Comparison of ENCODE assay signal across 28 cellular contexts in the genomic region with DNA sequence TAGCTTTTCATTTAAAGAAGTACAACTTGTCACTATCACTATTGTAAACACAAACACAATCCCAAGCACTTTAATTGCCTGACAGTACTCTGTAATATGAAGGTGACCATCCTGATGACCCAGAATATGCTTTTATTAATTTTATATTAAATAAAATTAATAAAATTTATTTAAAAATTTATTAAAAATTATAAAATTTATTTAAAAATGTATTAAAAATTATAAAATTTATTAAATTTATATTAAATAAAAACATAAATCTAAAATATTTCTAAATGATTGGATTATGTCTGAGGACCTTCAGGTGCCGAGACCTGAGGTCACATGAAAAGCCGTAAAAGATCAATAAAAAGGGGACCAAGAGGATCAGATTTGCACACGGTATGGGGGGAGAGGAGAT.
"Had no signal": no experiment of that assay in that cellular context is flagged by ENCODE, and none has a peak within 500 bp of the region (broad histone marks: within the 10 kb centered on the region; RNA-seq: fewer than 3 reads in every experiment).

No MANE protein-coding gene starts in this region.

- H3K27me3 ChIP-seq: ascending aorta, breast epithelium, cardiac muscle cell, dorsolateral prefrontal cortex, foreskin keratinocyte, gastroesophageal sphincter, heart right ventricle had no signal

- H3K27ac ChIP-seq: ascending aorta, breast epithelium, cardiac muscle cell, coronary artery, dorsolateral prefrontal cortex, foreskin keratinocyte, gastroesophageal sphincter, heart right ventricle had no signal

- DNase-seq: activated CD4-positive, alpha-beta memory T cell treated with anti-CD3 and anti-CD28 coated beads, Interleukin-2, amount 10 ng/mL, durations not matched to agents 7 days and 5 days; activated CD4-positive, alpha-beta T cell treated with anti-CD3 and anti-CD28 coated beads for 1 hour; activated CD4-positive, alpha-beta T cell treated with anti-CD3 and anti-CD28 coated beads for 4 hours; activated CD4-positive, alpha-beta T cell treated with anti-CD3 and anti-CD28 coated beads, Interleukin-2, amount 10 ng/mL, durations not matched to agents 7 days and 5 days; activated CD4-positive, alpha-beta T cell treated with anti-CD3 and anti-CD28 coated beads, Interleukin-2, amount 50 U/mL, for 4 hours; activated CD8-positive, alpha-beta memory T cell treated with anti-CD3 and anti-CD28 coated beads, Interleukin-2, amount 50 U/mL, for 48 hours; activated gamma-delta T cell; activated naive CD4-positive, alpha-beta T cell; activated naive CD4-positive, alpha-beta T cell treated with anti-CD3 and anti-CD28 coated beads, Interleukin-2, amount 10 ng/mL, durations not matched to agents 7 days and 5 days; activated naive CD8-positive, alpha-beta T cell treated with anti-CD3 and anti-CD28 coated beads, Interleukin-2, amount 10 ng/mL, durations not matched to agents 7 days and 5 days; activated T-cell treated with anti-CD3 and anti-CD28 coated beads for 4 hours; activated T-cell treated with anti-CD3 and anti-CD28 coated beads, Interleukin-2, amount 50 U/mL, for 24 hours; activated T-cell treated with anti-CD3 and anti-CD28 coated beads, Interleukin-2, amount 50 U/mL, for 72 hours; central memory CD4-positive, alpha-beta T cell; cerebellar nuclear complex; dorsolateral prefrontal cortex; effector memory CD4-positive, alpha-beta T cell; endodermal cell; foreskin keratinocyte; heart right ventricle; T-helper 2 cell had no signal

- H3K36me3 ChIP-seq: ascending aorta, breast epithelium, cardiac muscle cell, gastroesophageal sphincter, heart right ventricle had no signal

- H3K4me3 ChIP-seq: ascending aorta, breast epithelium, cardiac muscle cell, coronary artery, dorsolateral prefrontal cortex, gastroesophageal sphincter, heart right ventricle had no signal

- H3K9me3 ChIP-seq: ascending aorta, breast epithelium, gastroesophageal sphincter, heart right ventricle had no signal

- H3K4me1 ChIP-seq: ascending aorta, breast epithelium, foreskin keratinocyte, gastroesophageal sphincter, heart right ventricle had no signal

- ATAC-seq: activated naive CD4-positive, alpha-beta T cell treated with anti-CD3 and anti-CD28 coated beads, Interleukin-2, amount 50 U/mL, for 72 hours; activated T-cell treated with anti-CD3 and anti-CD28 coated beads, Interleukin-2, amount 50 U/mL, for 72 hours; esophagus mucosa; foreskin keratinocyte; gastroesophageal sphincter; heart right ventricle had no signal
